In the genomic region with DNA sequence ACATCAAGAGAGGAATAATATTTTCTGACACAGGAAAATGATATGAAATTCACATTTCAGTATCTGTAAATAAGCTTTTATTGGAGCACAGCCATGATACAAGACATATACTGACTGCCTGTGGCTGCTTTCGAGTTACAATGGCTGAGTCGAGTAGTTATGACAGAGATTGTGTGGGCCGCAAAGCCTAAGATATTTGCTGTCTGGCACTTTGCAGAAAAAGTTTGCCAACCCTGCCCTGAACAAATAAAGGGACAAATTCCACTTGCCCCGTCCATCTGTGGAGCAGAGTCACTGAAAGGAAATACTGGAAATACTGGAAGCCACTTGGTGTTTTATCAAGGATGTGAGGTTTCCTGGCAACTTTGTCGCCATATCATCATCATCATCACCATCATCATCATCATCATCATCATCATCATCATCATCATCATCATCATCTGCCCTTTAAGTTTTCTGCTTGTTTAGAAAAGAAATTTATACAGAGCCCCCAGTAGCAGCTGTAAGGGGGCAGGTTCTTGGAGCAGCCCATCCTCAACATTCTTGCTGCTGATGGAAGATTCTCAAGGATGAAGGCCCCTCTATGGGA, we compare ENCODE assay signal across 17 cellular contexts.
DNase-seq lines count a peak whose midpoint lies in the region; ATAC-seq and TF ChIP-seq lines count a peak whose summit lies in the region.
"Had no signal": no experiment of that assay in that cellular context is flagged by ENCODE, and none has a peak within 500 bp of the region (broad histone marks: within the 10 kb centered on the region; RNA-seq: fewer than 3 reads in every experiment).

No MANE protein-coding gene starts in this region.

- H3K27ac Mint-ChIP-seq in activated naive CD4-positive, alpha-beta T cell treated with anti-CD3 and anti-CD28 coated beads, Interleukin-2, amount 10 ng/mL, durations not matched to agents 7 days and 5 days = no peak overlapping the region
- H3K27ac Mint-ChIP-seq: activated naive CD4-positive, alpha-beta T cell treated with anti-CD3 and anti-CD28 coated beads, Interleukin-2, amount 50 U/mL, for 72 hours; brain; CD4-positive, CD25-positive, alpha-beta regulatory T cell; dendritic cell treated with granulocyte-macrophage colony-stimulating factor and Interleukin-4, amounts not matched to agents 40 ng/mL and 50 ng/mL, for 4 days; natural killer cell treated with Interleukin-12 subunit alpha and Interleukin-12 subunit beta and Interleukin-15 and Interleukin-18, amount 100 ng/mL, for 72 hours had no signal

- H3K27ac ChIP-seq in PC-3 (ENCODE audit: low read length) (no peak overlapping the region), mucosa of rectum (ENCODE audit: low read depth in 2 of 2, low read length in 2 of 2) (peak overlapping the region; percentile 19 to 38), tibial artery (peak overlapping the region; percentile 62 to 66), gastroesophageal sphincter (no peak overlapping the region)
- H3K27ac ChIP-seq: prostate gland had no signal

- H3K4me1 Mint-ChIP-seq in activated naive CD4-positive, alpha-beta T cell treated with anti-CD3 and anti-CD28 coated beads, Interleukin-2, amount 10 ng/mL, durations not matched to agents 7 days and 5 days = no peaks in the 10 kb centered on the region
- H3K4me1 Mint-ChIP-seq: CD4-positive, CD25-positive, alpha-beta regulatory T cell had no signal

- DNase-seq in PC-3 (peak; percentile 35), dermis microvascular lymphatic vessel endothelial cell (ENCODE audit: low read depth in 2 of 2) (peak; percentile 63 to 78), tibial artery (no peak), head of caudate nucleus (no peak)
- no peak for DNase-seq in activated naive CD4-positive, alpha-beta T cell treated with anti-CD3 and anti-CD28 coated beads, Interleukin-2, amount 10 ng/mL, durations not matched to agents 7 days and 5 days
- DNase-seq: CD4-positive, CD25-positive, alpha-beta regulatory T cell; hippocampal formation; NCI-H1417; NCI-H524 treated with DMSO at 0.1 percent for 48 hours; stimulated activated CD4-positive, alpha-beta T cell treated with anti-CD3 and anti-CD28 coated beads, Interleukin-12 subunit alpha, Interleukin-12 subunit beta, amount 100 ng/mL, for 4 hours had no signal

- H3F3A ChIP-seq in PC-3 (ENCODE audit: low read length, unreplicated experiment) = no peaks in the 10 kb centered on the region

- ATAC-seq in PC-3 (peak; percentile 49; the same call in 1 of the 2 replicates), gastroesophageal sphincter (no peak)
- ATAC-seq: activated naive CD4-positive, alpha-beta T cell treated with anti-CD3 and anti-CD28 coated beads, Interleukin-2, amount 50 U/mL, for 72 hours; natural killer cell treated with Interleukin-12 subunit alpha and Interleukin-12 subunit beta and Interleukin-15 and Interleukin-18, amount 100 ng/mL, for 72 hours had no signal

- H3K9me2 ChIP-seq in PC-3 (replicated peaks; ENCODE audit: low read length) = no peaks in the 10 kb centered on the region

- H3K9me3 Mint-ChIP-seq in activated naive CD4-positive, alpha-beta T cell treated with anti-CD3 and anti-CD28 coated beads, Interleukin-2, amount 10 ng/mL, durations not matched to agents 7 days and 5 days = no peaks in the 10 kb centered on the region
- H3K9me3 Mint-ChIP-seq: activated naive CD4-positive, alpha-beta T cell treated with anti-CD3 and anti-CD28 coated beads, Interleukin-2, amount 50 U/mL, for 72 hours; brain; CD4-positive, CD25-positive, alpha-beta regulatory T cell; dendritic cell treated with granulocyte-macrophage colony-stimulating factor and Interleukin-4, amounts not matched to agents 40 ng/mL and 50 ng/mL, for 4 days; natural killer cell treated with Interleukin-12 subunit alpha and Interleukin-12 subunit beta and Interleukin-15 and Interleukin-18, amount 100 ng/mL, for 72 hours had no signal

- BruUV-seq in PC-3 (replicated peaks; lab: Mats Ljungman, UMichigan) = no TSS peak

- no peak overlapping the region for H2AFZ ChIP-seq in PC-3 (ENCODE audit: low read length)

- no peak overlapping the region for H3K4me3 Mint-ChIP-seq in activated naive CD4-positive, alpha-beta T cell treated with anti-CD3 and anti-CD28 coated beads, Interleukin-2, amount 10 ng/mL, durations not matched to agents 7 days and 5 days
- H3K4me3 Mint-ChIP-seq: brain; CD4-positive, CD25-positive, alpha-beta regulatory T cell; dendritic cell treated with granulocyte-macrophage colony-stimulating factor and Interleukin-4, amounts not matched to agents 40 ng/mL and 50 ng/mL, for 4 days; natural killer cell treated with Interleukin-12 subunit alpha and Interleukin-12 subunit beta and Interleukin-15 and Interleukin-18, amount 100 ng/mL, for 72 hours had no signal

- POLR2A ChIA-PET in PC-3 (lab: Charles Lee; ENCODE audit: unreplicated experiment) = no interaction called here

- TF ChIP-seq EP300 in gastroesophageal sphincter (IDR thresholded peaks at IDR 0.05) = no peak

- H3K4me3 ChIP-seq in PC-3 (ENCODE audit: low read length) (no peak overlapping the region), mucosa of rectum (ENCODE audit: low read length in 2 of 2) (no peak overlapping the region), tibial artery (no peak overlapping the region), gastroesophageal sphincter (no peak overlapping the region)
- H3K4me3 ChIP-seq: prostate gland had no signal

- no peaks in the 10 kb centered on the region for H3K36me3 Mint-ChIP-seq in activated naive CD4-positive, alpha-beta T cell treated with anti-CD3 and anti-CD28 coated beads, Interleukin-2, amount 10 ng/mL, durations not matched to agents 7 days and 5 days
- H3K36me3 Mint-ChIP-seq: activated naive CD4-positive, alpha-beta T cell treated with anti-CD3 and anti-CD28 coated beads, Interleukin-2, amount 50 U/mL, for 72 hours; CD4-positive, CD25-positive, alpha-beta regulatory T cell; natural killer cell treated with Interleukin-12 subunit alpha and Interleukin-12 subunit beta and Interleukin-15 and Interleukin-18, amount 100 ng/mL, for 72 hours had no signal

- peaks cover 95% of the 10 kb centered on the region for H3K79me2 ChIP-seq in PC-3 (ENCODE audit: low read length)

- H3K9me3 ChIP-seq in PC-3 (ENCODE audit: low read length) = no peaks in the 10 kb centered on the region
- H3K9me3 ChIP-seq in mucosa of rectum (ENCODE audit: control insufficient read depth in 2 of 2, low read length in 2 of 2) = no peaks in the 10 kb centered on the region
- no peaks in the 10 kb centered on the region for H3K9me3 ChIP-seq in tibial artery
- H3K9me3 ChIP-seq in gastroesophageal sphincter = no peaks in the 10 kb centered on the region
- H3K9me3 ChIP-seq: prostate gland had no signal

- H4K20me1 ChIP-seq in PC-3 (ENCODE audit: low read length) = 0 out of 2 replicates have a peak, but pooled peaks cover 10% of the 10 kb centered on the region

- peaks cover 8% of the 10 kb centered on the region for H3K27me3 Mint-ChIP-seq in activated naive CD4-positive, alpha-beta T cell treated with anti-CD3 and anti-CD28 coated beads, Interleukin-2, amount 10 ng/mL, durations not matched to agents 7 days and 5 days
- H3K27me3 Mint-ChIP-seq: brain had no signal

- no peak for TF ChIP-seq POLR2A in gastroesophageal sphincter (IDR thresholded peaks at IDR 0.05)

- CTCF ChIA-PET in PC-3 (lab: Charles Lee) = no interaction called here
- CTCF ChIA-PET in activated naive CD4-positive, alpha-beta T cell treated with anti-CD3 and anti-CD28 coated beads, Interleukin-2, amount 10 ng/mL, durations not matched to agents 7 days and 5 days (lab: Charles Lee) = no interaction called here

- 59 to 77% methylated on average over 5 of the region's 5 CpGs for WGBS in gastroesophageal sphincter (ENCODE audit: low coverage in 1 of 2), 2 donors

- TF ChIP-seq CTCF in PC-3 (conservative IDR thresholded peaks at IDR 0.05; ENCODE audit: low read depth, low read length) (no peak), tibial artery (IDR thresholded peaks at IDR 0.05) (no peak), gastroesophageal sphincter (IDR thresholded peaks at IDR 0.05) (no peak)

- no peaks in the 10 kb centered on the region for H3K4me1 ChIP-seq in PC-3 (ENCODE audit: insufficient read depth, low read length)
- H3K4me1 ChIP-seq in mucosa of rectum (ENCODE audit: control insufficient read depth in 2 of 2, insufficient read depth in 2 of 2, low read length in 2 of 2) = peaks cover 15 to 17% of the 10 kb centered on the region in 2 donors
- H3K4me1 ChIP-seq in tibial artery = peaks cover 0 to 89% (median 47%) of the 10 kb centered on the region in 4 donors
- peaks cover 0 to 31% (median 0%) of the 10 kb centered on the region in 3 donors for H3K4me1 ChIP-seq in gastroesophageal sphincter
- H3K4me1 ChIP-seq: prostate gland had no signal

- intact Hi-C loops in PC-3 (cut with micrococcal nuclease) (no loop called here), tibial artery (cut with DNase I; ENCODE audit: low total_unique reads) (no loop called here), head of caudate nucleus (cut with DNase I) (no loop called here)

- H3K4me2 ChIP-seq in PC-3 (ENCODE audit: low read length) = no peak overlapping the region

- H3K27me3 ChIP-seq in PC-3 (ENCODE audit: low read length) = no peaks in the 10 kb centered on the region
- H3K27me3 ChIP-seq in mucosa of rectum (ENCODE audit: control insufficient read depth in 2 of 2, insufficient read depth in 2 of 2, low read length in 2 of 2) = no peaks in the 10 kb centered on the region
- no peaks in the 10 kb centered on the region for H3K27me3 ChIP-seq in tibial artery
- H3K27me3 ChIP-seq in gastroesophageal sphincter = no peaks in the 10 kb centered on the region

- H3K9ac ChIP-seq in PC-3 (ENCODE audit: low read length) (no peak overlapping the region), mucosa of rectum (ENCODE audit: low read depth in 1 of 2, low read length in 2 of 2) (no peak overlapping the region)

- H3K36me3 ChIP-seq in PC-3 (ENCODE audit: low read depth, low read length) (peaks cover 12% of the 10 kb centered on the region; the same call in 1 of the 2 replicates), mucosa of rectum (ENCODE audit: control insufficient read depth in 2 of 2, insufficient read depth in 2 of 2, low read length in 2 of 2) (peaks cover 0 to 8% of the 10 kb centered on the region in 2 donors), tibial artery (peaks cover 0 to 4% (median 0%) of the 10 kb centered on the region in 3 donors), gastroesophageal sphincter (no peaks in the 10 kb centered on the region)
- H3K36me3 ChIP-seq: prostate gland had no signal

Comparison
In these comparisons a context has a peak if more than half of its experiments do, and no peak if none do; other contexts are left out.
1. DNase-seq: peak in PC-3 (single experiment) and dermis microvascular lymphatic vessel endothelial cell (2 of 2); none in tibial artery (0 of 2), head of caudate nucleus (0 of 42) and activated naive CD4-positive, alpha-beta T cell treated with anti-CD3 and anti-CD28 coated beads, Interleukin-2, amount 10 ng/mL, durations not matched to agents 7 days and 5 days (single experiment).
2. H3K27ac ChIP-seq: peak in mucosa of rectum (2 of 2) and tibial artery (2 of 2); none in PC-3 (single experiment) and gastroesophageal sphincter (0 of 4).